Comparison of ENCODE assay signal across 1 cellular context in genomic region chr4:94305468-94306225, GRCh38.
A peak's percentile ranks its signal among the peaks of the same experiment; 100 is the strongest.
TF ChIP-seq lines count a peak whose summit lies in the region.

No MANE protein-coding gene starts in this region.

TF ChIP-seq in K562, 482 proteins besides CTCF, POLR2A, EP300 and RAD21 (continued from another document and continues in another):
- TF ChIP-seq ZHX1 (conservative IDR thresholded peaks at IDR 0.05; ENCODE audit: low read length) (no peak), SRF (CRISPR knock-in tag; IDR thresholded peaks at IDR 0.05) (no peak), HNRNPH1 (optimal IDR thresholded peaks at IDR 0.05; ENCODE audit: low read depth, low read length) (no peak), NEUROD1 (IDR thresholded peaks at IDR 0.05; ENCODE audit: borderline replicate concordance, low read depth, low read length, partially characterized antibody) (no peak), KDM4B (IDR thresholded peaks at IDR 0.05; ENCODE audit: borderline replicate concordance in 2 of 2, low read depth in 1 of 2) (no peak), ZNF444 (CRISPR knock-in tag; IDR thresholded peaks at IDR 0.05) (no peak), E2F5 (CRISPR knock-in tag; IDR thresholded peaks at IDR 0.05) (no peak), RERE (CRISPR knock-in tag; IDR thresholded peaks at IDR 0.05; ENCODE audit: borderline replicate concordance) (no peak), SUPT5H (IDR thresholded peaks at IDR 0.05) (no peak), RBM34 (IDR thresholded peaks at IDR 0.05; ENCODE audit: borderline replicate concordance, insufficient read depth, low read length) (no peak), KLF6 (CRISPR knock-in tag; IDR thresholded peaks at IDR 0.05; ENCODE audit: borderline replicate concordance) (no peak), ZNF217 (CRISPR knock-in tag; IDR thresholded peaks at IDR 0.05) (no peak), BHLHE40 (IDR thresholded peaks at IDR 0.05; ENCODE audit: low read length) (no peak), L3MBTL2 (IDR thresholded peaks at IDR 0.05) (peak; percentile 44; the same call in 1 of the 2 replicates), AFF4 (CRISPR knock-in tag; IDR thresholded peaks at IDR 0.05) (no peak), CREB3L1 (IDR thresholded peaks at IDR 0.05; ENCODE audit: borderline replicate concordance, low read depth) (no peak), SIRT6 (IDR thresholded peaks at IDR 0.05; ENCODE audit: low read depth, low read length) (no peak), NR4A1 (CRISPR knock-in tag; IDR thresholded peaks at IDR 0.05) (no peak), NR4A1 (tag; IDR thresholded peaks at IDR 0.05) (no peak), CREM (IDR thresholded peaks at IDR 0.05; ENCODE audit: low read depth) (0 out of 2 replicates have a peak, but pooled peaks have one; percentile 9), SIX5 (IDR thresholded peaks at IDR 0.05; ENCODE audit: borderline replicate concordance in 1 of 2, insufficient read depth in 1 of 2, low read depth in 1 of 2, low read length in 2 of 2) (no peak), SOX6 (IDR thresholded peaks at IDR 0.05) (peak; percentile 20; the same call in 1 of the 2 replicates), SAP30 (IDR thresholded peaks at IDR 0.05; ENCODE audit: borderline replicate concordance, insufficient read depth, low read depth, low read length, poor library complexity, severe bottlenecking) (no peak), HLTF (IDR thresholded peaks at IDR 0.05) (no peak)
- TF ChIP-seq, protein P1, sequence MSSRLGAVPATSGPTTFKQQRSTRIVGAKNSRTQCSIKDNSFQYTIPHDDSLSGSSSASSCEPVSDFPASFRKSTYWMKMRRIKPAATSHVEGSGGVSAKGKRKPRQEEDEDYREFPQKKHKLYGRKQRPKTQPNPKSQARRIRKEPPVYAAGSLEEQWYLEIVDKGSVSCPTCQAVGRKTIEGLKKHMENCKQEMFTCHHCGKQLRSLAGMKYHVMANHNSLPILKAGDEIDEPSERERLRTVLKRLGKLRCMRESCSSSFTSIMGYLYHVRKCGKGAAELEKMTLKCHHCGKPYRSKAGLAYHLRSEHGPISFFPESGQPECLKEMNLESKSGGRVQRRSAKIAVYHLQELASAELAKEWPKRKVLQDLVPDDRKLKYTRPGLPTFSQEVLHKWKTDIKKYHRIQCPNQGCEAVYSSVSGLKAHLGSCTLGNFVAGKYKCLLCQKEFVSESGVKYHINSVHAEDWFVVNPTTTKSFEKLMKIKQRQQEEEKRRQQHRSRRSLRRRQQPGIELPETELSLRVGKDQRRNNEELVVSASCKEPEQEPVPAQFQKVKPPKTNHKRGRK (tag; IDR thresholded peaks at IDR 0.05) = no peak
- TF ChIP-seq, protein P2, sequence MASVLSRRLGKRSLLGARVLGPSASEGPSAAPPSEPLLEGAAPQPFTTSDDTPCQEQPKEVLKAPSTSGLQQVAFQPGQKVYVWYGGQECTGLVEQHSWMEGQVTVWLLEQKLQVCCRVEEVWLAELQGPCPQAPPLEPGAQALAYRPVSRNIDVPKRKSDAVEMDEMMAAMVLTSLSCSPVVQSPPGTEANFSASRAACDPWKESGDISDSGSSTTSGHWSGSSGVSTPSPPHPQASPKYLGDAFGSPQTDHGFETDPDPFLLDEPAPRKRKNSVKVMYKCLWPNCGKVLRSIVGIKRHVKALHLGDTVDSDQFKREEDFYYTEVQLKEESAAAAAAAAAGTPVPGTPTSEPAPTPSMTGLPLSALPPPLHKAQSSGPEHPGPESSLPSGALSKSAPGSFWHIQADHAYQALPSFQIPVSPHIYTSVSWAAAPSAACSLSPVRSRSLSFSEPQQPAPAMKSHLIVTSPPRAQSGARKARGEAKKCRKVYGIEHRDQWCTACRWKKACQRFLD (CRISPR knock-in tag; IDR thresholded peaks at IDR 0.05) = no peak
- TF ChIP-seq, protein P3, sequence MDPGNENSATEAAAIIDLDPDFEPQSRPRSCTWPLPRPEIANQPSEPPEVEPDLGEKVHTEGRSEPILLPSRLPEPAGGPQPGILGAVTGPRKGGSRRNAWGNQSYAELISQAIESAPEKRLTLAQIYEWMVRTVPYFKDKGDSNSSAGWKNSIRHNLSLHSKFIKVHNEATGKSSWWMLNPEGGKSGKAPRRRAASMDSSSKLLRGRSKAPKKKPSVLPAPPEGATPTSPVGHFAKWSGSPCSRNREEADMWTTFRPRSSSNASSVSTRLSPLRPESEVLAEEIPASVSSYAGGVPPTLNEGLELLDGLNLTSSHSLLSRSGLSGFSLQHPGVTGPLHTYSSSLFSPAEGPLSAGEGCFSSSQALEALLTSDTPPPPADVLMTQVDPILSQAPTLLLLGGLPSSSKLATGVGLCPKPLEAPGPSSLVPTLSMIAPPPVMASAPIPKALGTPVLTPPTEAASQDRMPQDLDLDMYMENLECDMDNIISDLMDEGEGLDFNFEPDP (CRISPR knock-in tag; IDR thresholded peaks at IDR 0.05) = no peak
- TF ChIP-seq, protein P4, sequence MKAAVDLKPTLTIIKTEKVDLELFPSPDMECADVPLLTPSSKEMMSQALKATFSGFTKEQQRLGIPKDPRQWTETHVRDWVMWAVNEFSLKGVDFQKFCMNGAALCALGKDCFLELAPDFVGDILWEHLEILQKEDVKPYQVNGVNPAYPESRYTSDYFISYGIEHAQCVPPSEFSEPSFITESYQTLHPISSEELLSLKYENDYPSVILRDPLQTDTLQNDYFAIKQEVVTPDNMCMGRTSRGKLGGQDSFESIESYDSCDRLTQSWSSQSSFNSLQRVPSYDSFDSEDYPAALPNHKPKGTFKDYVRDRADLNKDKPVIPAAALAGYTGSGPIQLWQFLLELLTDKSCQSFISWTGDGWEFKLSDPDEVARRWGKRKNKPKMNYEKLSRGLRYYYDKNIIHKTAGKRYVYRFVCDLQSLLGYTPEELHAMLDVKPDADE (conservative IDR thresholded peaks at IDR 0.05; ENCODE audit: control insufficient read depth, low read depth, low read length) = no peak
